ENCODE assay signal across 24 cellular contexts in the genomic region with DNA sequence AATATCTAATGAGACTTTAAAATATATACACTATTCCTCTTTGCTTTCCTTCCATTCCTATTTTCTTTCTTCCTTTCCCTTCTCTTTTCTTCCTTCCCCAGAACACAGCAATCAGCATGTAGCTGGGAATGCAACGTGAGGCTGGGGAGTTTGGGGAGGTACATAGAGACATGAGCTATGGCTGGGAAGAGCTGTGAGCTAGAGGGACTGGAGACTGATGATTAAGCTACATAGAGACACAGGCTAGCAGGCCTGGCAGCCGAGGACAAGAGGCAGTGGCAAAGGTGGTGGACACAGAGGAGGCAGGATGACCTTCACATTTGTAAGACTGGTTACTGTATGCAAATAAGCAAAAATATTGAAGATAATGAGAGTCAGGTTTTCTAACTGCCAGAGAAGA.
"Had no signal": no experiment of that assay in that cellular context is flagged by ENCODE, and none has a peak within 500 bp of the region (broad histone marks: within the 10 kb centered on the region; RNA-seq: fewer than 3 reads in every experiment).

No MANE protein-coding gene starts in this region.

- H3K9me3 ChIP-seq: adrenal gland, breast epithelium had no signal

- H3K27me3 Mint-ChIP-seq: activated naive CD8-positive, alpha-beta T cell treated with anti-CD3 and anti-CD28 coated beads, Interleukin-2, amount 10 ng/mL, durations not matched to agents 7 days and 5 days; T-cell had no signal

- H3K4me1 ChIP-seq: adrenal gland, breast epithelium had no signal

- H3K4me3 ChIP-seq: adrenal gland, breast epithelium, SK-N-MC had no signal

- DNase-seq: activated B cell treated with CpG ODN at 0.5 μM for 24 hours; activated CD4-positive, alpha-beta T cell treated with anti-CD3 and anti-CD28 coated beads for 1 hour; activated CD4-positive, alpha-beta T cell treated with anti-CD3 and anti-CD28 coated beads, Interleukin-2, amount 50 U/mL, for 1 hour; activated CD8-positive, alpha-beta memory T cell treated with anti-CD3 and anti-CD28 coated beads, Interleukin-2, amount 50 U/mL, for 4 hours; activated CD8-positive, alpha-beta T cell treated with anti-CD3 and anti-CD28 coated beads for 36 hours; activated naive CD4-positive, alpha-beta T cell treated with anti-CD3 and anti-CD28 coated beads, Interleukin-2, amount 50 U/mL, for 16 hours; activated naive CD8-positive, alpha-beta T cell treated with anti-CD3 and anti-CD28 coated beads, Interleukin-2, amount 10 ng/mL, durations not matched to agents 7 days and 5 days; activated T-cell treated with anti-CD3 and anti-CD28 coated beads, Interleukin-2, amount 50 U/mL, for 72 hours; adrenal gland; aorta; Kasumi-1; KBM-7; NCI-H1105 treated with DMSO at 0.1 percent for 48 hours; NCI-H1436 treated with DMSO at 0.1 percent for 48 hours; NCI-H187; NCI-H2081; NCI-H510A treated with DMSO at 0.1 percent for 48 hours; PC-3; T-cell; T-helper 2 cell; T1000 had no signal

- H3K4me1 Mint-ChIP-seq: activated B cell treated with CpG ODN at 0.5 μM for 24 hours had no signal

- H3K27me3 ChIP-seq: adrenal gland, breast epithelium had no signal

- H3K36me3 ChIP-seq: adrenal gland, breast epithelium had no signal

- H3K27ac ChIP-seq: adrenal gland, breast epithelium, SK-N-MC had no signal

- H3K27ac Mint-ChIP-seq: activated B cell treated with CpG ODN at 0.5 μM for 24 hours; activated CD8-positive, alpha-beta T cell treated with anti-CD3 and anti-CD28 coated beads for 36 hours; activated naive CD8-positive, alpha-beta T cell treated with anti-CD3 and anti-CD28 coated beads, Interleukin-2, amount 10 ng/mL, durations not matched to agents 7 days and 5 days; activated T-cell treated with anti-CD3 and anti-CD28 coated beads, Interleukin-2, amount 50 U/mL, for 72 hours; T-cell had no signal

- H3K9me3 Mint-ChIP-seq: activated B cell treated with CpG ODN at 0.5 μM for 24 hours; activated CD8-positive, alpha-beta T cell treated with anti-CD3 and anti-CD28 coated beads for 36 hours; central memory CD8-positive, alpha-beta T cell had no signal

- ATAC-seq: activated CD8-positive, alpha-beta T cell treated with anti-CD3 and anti-CD28 coated beads for 36 hours; activated T-cell treated with anti-CD3 and anti-CD28 coated beads, Interleukin-2, amount 50 U/mL, for 72 hours; PC-3; T-cell had no signal

- H3K4me3 Mint-ChIP-seq: activated B cell treated with CpG ODN at 0.5 μM for 24 hours; activated CD8-positive, alpha-beta T cell treated with anti-CD3 and anti-CD28 coated beads for 36 hours; activated naive CD8-positive, alpha-beta T cell treated with anti-CD3 and anti-CD28 coated beads, Interleukin-2, amount 10 ng/mL, durations not matched to agents 7 days and 5 days; activated T-cell treated with anti-CD3 and anti-CD28 coated beads, Interleukin-2, amount 50 U/mL, for 72 hours; central memory CD8-positive, alpha-beta T cell; T-cell had no signal

- H3K36me3 Mint-ChIP-seq: T-cell had no signal
